8 cellular contexts compared by ENCODE assay signal in the genomic region with DNA sequence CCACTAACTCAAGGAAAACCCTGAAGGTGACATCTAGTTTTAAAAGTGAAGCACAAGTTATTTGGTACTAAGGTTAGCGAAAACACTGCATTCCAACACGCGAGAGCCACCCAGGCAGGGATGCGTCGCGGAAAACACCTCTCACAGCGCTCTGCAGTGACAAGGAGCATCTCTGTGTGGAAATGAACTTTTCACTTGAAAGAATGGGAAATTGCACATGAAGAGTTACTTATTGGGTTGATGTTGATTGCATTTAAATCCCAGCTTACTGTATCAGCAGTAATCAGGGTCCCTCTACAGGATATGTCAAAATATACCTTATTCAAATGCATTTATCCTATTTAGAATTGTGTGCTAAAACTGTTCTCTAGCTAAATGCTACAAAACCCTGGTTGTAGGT.
DNase-seq lines count a peak whose midpoint lies in the region; ATAC-seq, FAIRE-seq and TF ChIP-seq lines count a peak whose summit lies in the region.

No MANE protein-coding gene starts in this region.

- peak overlapping the region; percentile 59 for H3K4me3 ChIP-seq in astrocyte of the spinal cord (ENCODE audit: low read depth, low read length)

- peaks cover 24 to 28% of the 10 kb centered on the region in 2 donors for H3K27me3 Mint-ChIP-seq in natural killer cell (ENCODE audit: low read depth in 2 of 2)
- H3K27me3 Mint-ChIP-seq in natural killer cell treated with Interleukin-12 subunit alpha and Interleukin-12 subunit beta and Interleukin-15 and Interleukin-18, amount 100 ng/mL, for 72 hours: peaks cover 20 to 34% of the 10 kb centered on the region in 2 donors

- no peak for TF ChIP-seq POLR2A in GM18505 (IDR thresholded peaks at IDR 0.05; ENCODE audit: borderline replicate concordance, extremely low read depth, insufficient read depth, insufficient read length)

- no peak overlapping the region for H3K27ac Mint-ChIP-seq in natural killer cell
- no peak overlapping the region for H3K27ac Mint-ChIP-seq in natural killer cell treated with Interleukin-12 subunit alpha and Interleukin-12 subunit beta and Interleukin-15 and Interleukin-18, amount 100 ng/mL, for 72 hours

- TF ChIP-seq CTCF in natural killer cell (IDR thresholded peaks at IDR 0.05) (no peak), astrocyte of the spinal cord (IDR thresholded peaks at IDR 0.05; ENCODE audit: low read depth, low read length) (no peak)

- intact Hi-C loops in natural killer cell (cut with micrococcal nuclease): loop anchor here (2.0 kb wide), 1 partner anchor 17 kb away; no protein-coding TSS in a partner anchor

- H3K4me1 Mint-ChIP-seq in natural killer cell: peaks cover 25 to 29% of the 10 kb centered on the region in 2 donors
- H3K4me1 Mint-ChIP-seq in natural killer cell treated with Interleukin-12 subunit alpha and Interleukin-12 subunit beta and Interleukin-15 and Interleukin-18, amount 100 ng/mL, for 72 hours (ENCODE audit: low read depth in 2 of 2): peaks cover 5 to 23% of the 10 kb centered on the region in 2 donors

- no peaks in the 10 kb centered on the region for H3K36me3 Mint-ChIP-seq in natural killer cell
- no peaks in the 10 kb centered on the region for H3K36me3 Mint-ChIP-seq in natural killer cell treated with Interleukin-12 subunit alpha and Interleukin-12 subunit beta and Interleukin-15 and Interleukin-18, amount 100 ng/mL, for 72 hours

- DNase-seq in natural killer cell: no peak
- no peak for DNase-seq in natural killer cell treated with Interleukin-12 subunit alpha and Interleukin-12 subunit beta and Interleukin-15 and Interleukin-18, amount 100 ng/mL, for 72 hours (ENCODE audit: low spot score)
- peak; percentile 75 for DNase-seq in astrocyte of the spinal cord (ENCODE audit: low read depth, low spot score)
- peak; percentile 61 for DNase-seq in left kidney (ENCODE audit: low read depth, low spot score)
- no peak for DNase-seq in NCI-H2196 treated with DMSO at 0.1 percent for 48 hours (lab: John Stamatoyannopoulos, UW; ENCODE audit: unreplicated experiment)
- no peak for DNase-seq in activated CD8-positive, alpha-beta memory T cell treated with anti-CD3 and anti-CD28 coated beads for 24 hours
- DNase-seq in urothelium cell line (ENCODE audit: low spot score): no peak

- no peak for ATAC-seq in natural killer cell
- ATAC-seq in natural killer cell treated with Interleukin-12 subunit alpha and Interleukin-12 subunit beta and Interleukin-15 and Interleukin-18, amount 100 ng/mL, for 72 hours: no peak
- ATAC-seq in GM18505 (IDR thresholded peaks at IDR 0.05; ENCODE audit: unreplicated experiment): no peak

- FAIRE-seq in urothelium cell line (lab: Jason Lieb, UNC): no peak

- in situ Hi-C loops in astrocyte of the spinal cord (cut with HindIII; ENCODE audit: low sequenced_read_pairs): no loop called here

- peak overlapping the region; percentile 90 for H3K4me3 Mint-ChIP-seq in natural killer cell
- H3K4me3 Mint-ChIP-seq in natural killer cell treated with Interleukin-12 subunit alpha and Interleukin-12 subunit beta and Interleukin-15 and Interleukin-18, amount 100 ng/mL, for 72 hours: no peak overlapping the region

- no peaks in the 10 kb centered on the region for H3K9me3 Mint-ChIP-seq in natural killer cell
- H3K9me3 Mint-ChIP-seq in natural killer cell treated with Interleukin-12 subunit alpha and Interleukin-12 subunit beta and Interleukin-15 and Interleukin-18, amount 100 ng/mL, for 72 hours: no peaks in the 10 kb centered on the region

Comparison
In these comparisons a context has a peak if more than half of its experiments do, and no peak if none do; other contexts are left out.
1. DNase-seq: peak in astrocyte of the spinal cord (single experiment) and left kidney (single experiment); none in natural killer cell (single experiment), natural killer cell treated with Interleukin-12 subunit alpha and Interleukin-12 subunit beta and Interleukin-15 and Interleukin-18, amount 100 ng/mL, for 72 hours (single experiment), NCI-H2196 treated with DMSO at 0.1 percent for 48 hours (single experiment), activated CD8-positive, alpha-beta memory T cell treated with anti-CD3 and anti-CD28 coated beads for 24 hours (single experiment) and urothelium cell line (single experiment).